27 cellular contexts compared by ENCODE assay signal in genomic region chr3:89787995-89788394, GRCh38.
DNase-seq lines count a peak whose midpoint lies in the region; ATAC-seq, FAIRE-seq and TF ChIP-seq lines count a peak whose summit lies in the region.
"Had no signal": no experiment of that assay in that cellular context is flagged by ENCODE, and none has a peak within 500 bp of the region (broad histone marks: within the 10 kb centered on the region; RNA-seq: fewer than 3 reads in every experiment).

No MANE protein-coding gene starts in this region.

- H3K9me3 Mint-ChIP-seq in nephron (peaks cover 3% of the 10 kb centered on the region), glutamatergic neuron (ENCODE audit: unreplicated experiment) (no peaks in the 10 kb centered on the region)

- DNase-seq in SK-N-MC (ENCODE audit: low read depth, low spot score), result no peak
- DNase-seq in iPS-NIHi11 (ENCODE audit: low spot score), result peak; percentile 11
- DNase-seq in glutamatergic neuron, result no peak
- no peak for DNase-seq in activated CD8-positive, alpha-beta memory T cell treated with anti-CD3 and anti-CD28 coated beads for 24 hours
- no peak for DNase-seq in left colon
- DNase-seq in pancreas, result no peak
- DNase-seq: 8988T; ACHN; BE2C; C1 segment of cervical spinal cord; CD4-positive, alpha-beta memory T cell; CD4-positive, CD25-positive, alpha-beta regulatory T cell; CD8-positive, alpha-beta memory T cell; COR-L47; DMS 273 treated with DMSO at 0.1 percent for 48 hours; DMS153; DMS53; DMS79; DND-41; EL; GDM1 had no signal

- H3K27ac ChIP-seq in SK-N-MC, result peak overlapping the region; percentile 75; the same call in 1 of the 2 replicates
- no peak overlapping the region for H3K27ac ChIP-seq in pancreas
- H3K27ac ChIP-seq: BLaER1 had no signal

- ATAC-seq in left colon (no peak), pancreas (no peak)

- H3K27me3 ChIP-seq in pancreas, result no peaks in the 10 kb centered on the region
- H3K27me3 ChIP-seq: BE2C, BLaER1 had no signal

- 64 to 66% methylated on average over 1 of the region's 1 CpG for WGBS in pancreas, 2 donors

- intact Hi-C loops in left colon (cut with DNase I, micrococcal nuclease), result no loop called here
- intact Hi-C loops in pancreas (cut with DNase I), result no loop called here

- no peaks in the 10 kb centered on the region for H3K4me1 ChIP-seq in pancreas
- H3K4me1 ChIP-seq: BE2C, BLaER1 had no signal

- no peaks in the 10 kb centered on the region for H3K36me3 ChIP-seq in SK-N-MC (ENCODE audit: insufficient read depth, low read length)
- H3K36me3 ChIP-seq in pancreas, result no peaks in the 10 kb centered on the region
- H3K36me3 ChIP-seq: BE2C, BLaER1 had no signal

- peaks cover 6% of the 10 kb centered on the region for H3K27me3 Mint-ChIP-seq in nephron (ENCODE audit: low read depth)
- H3K27me3 Mint-ChIP-seq in glutamatergic neuron (ENCODE audit: unreplicated experiment), result no peaks in the 10 kb centered on the region
- H3K27me3 Mint-ChIP-seq: CD4-positive, alpha-beta memory T cell; CD4-positive, CD25-positive, alpha-beta regulatory T cell; CD8-positive, alpha-beta memory T cell had no signal

- no peak for FAIRE-seq in pancreas (lab: Jason Lieb, UNC)
- FAIRE-seq: A204.1, GM12891, GM19239 had no signal

- H3K9me3 ChIP-seq in SK-N-MC (ENCODE audit: low read depth, low read length), result no peaks in the 10 kb centered on the region
- H3K9me3 ChIP-seq in pancreas, result no peaks in the 10 kb centered on the region
- H3K9me3 ChIP-seq: BE2C, BLaER1 had no signal

- H3K4me3 ChIP-seq in SK-N-MC (peak overlapping the region; percentile 60), pancreas (no peak overlapping the region)
- H3K4me3 ChIP-seq: BLaER1 had no signal

- no peaks in the 10 kb centered on the region for H3K36me3 Mint-ChIP-seq in nephron (ENCODE audit: low read depth)
- no peaks in the 10 kb centered on the region for H3K36me3 Mint-ChIP-seq in glutamatergic neuron (ENCODE audit: unreplicated experiment)
- H3K36me3 Mint-ChIP-seq: CD14-positive monocyte; CD4-positive, alpha-beta memory T cell; CD4-positive, CD25-positive, alpha-beta regulatory T cell; CD8-positive, alpha-beta memory T cell had no signal

- no peak overlapping the region for H3K9ac ChIP-seq in SK-N-MC (ENCODE audit: insufficient read length)
- H3K9ac ChIP-seq: BLaER1 had no signal

- peak overlapping the region; percentile 19 to 94 (median 91) for H3K27ac Mint-ChIP-seq in nephron
- H3K27ac Mint-ChIP-seq in glutamatergic neuron (ENCODE audit: unreplicated experiment), result no peak overlapping the region
- H3K27ac Mint-ChIP-seq: CD14-positive monocyte; CD4-positive, alpha-beta memory T cell; CD4-positive, CD25-positive, alpha-beta regulatory T cell; CD8-positive, alpha-beta memory T cell had no signal

- H3K4me3 Mint-ChIP-seq in nephron (no peak overlapping the region), glutamatergic neuron (ENCODE audit: unreplicated experiment) (no peak overlapping the region)
- H3K4me3 Mint-ChIP-seq: CD14-positive monocyte; CD4-positive, alpha-beta memory T cell; CD4-positive, CD25-positive, alpha-beta regulatory T cell; CD8-positive, alpha-beta memory T cell had no signal

- TF ChIP-seq CTCF in nephron (IDR thresholded peaks at IDR 0.05; ENCODE audit: unreplicated experiment in 3 of 3), result no peak
- no peak for TF ChIP-seq CTCF in glutamatergic neuron (IDR thresholded peaks at IDR 0.05; ENCODE audit: partially characterized antibody, unreplicated experiment)
- no peak for TF ChIP-seq CTCF in pancreas (IDR thresholded peaks at IDR 0.05)

- H3K4me1 Mint-ChIP-seq in nephron (peaks cover 42% of the 10 kb centered on the region), glutamatergic neuron (ENCODE audit: low read depth, unreplicated experiment) (peaks cover 7% of the 10 kb centered on the region)
- H3K4me1 Mint-ChIP-seq: CD14-positive monocyte; CD4-positive, alpha-beta memory T cell; CD4-positive, CD25-positive, alpha-beta regulatory T cell; CD8-positive, alpha-beta memory T cell had no signal
